Comparison of ENCODE assay signal across 8 cellular contexts in the genomic region with DNA sequence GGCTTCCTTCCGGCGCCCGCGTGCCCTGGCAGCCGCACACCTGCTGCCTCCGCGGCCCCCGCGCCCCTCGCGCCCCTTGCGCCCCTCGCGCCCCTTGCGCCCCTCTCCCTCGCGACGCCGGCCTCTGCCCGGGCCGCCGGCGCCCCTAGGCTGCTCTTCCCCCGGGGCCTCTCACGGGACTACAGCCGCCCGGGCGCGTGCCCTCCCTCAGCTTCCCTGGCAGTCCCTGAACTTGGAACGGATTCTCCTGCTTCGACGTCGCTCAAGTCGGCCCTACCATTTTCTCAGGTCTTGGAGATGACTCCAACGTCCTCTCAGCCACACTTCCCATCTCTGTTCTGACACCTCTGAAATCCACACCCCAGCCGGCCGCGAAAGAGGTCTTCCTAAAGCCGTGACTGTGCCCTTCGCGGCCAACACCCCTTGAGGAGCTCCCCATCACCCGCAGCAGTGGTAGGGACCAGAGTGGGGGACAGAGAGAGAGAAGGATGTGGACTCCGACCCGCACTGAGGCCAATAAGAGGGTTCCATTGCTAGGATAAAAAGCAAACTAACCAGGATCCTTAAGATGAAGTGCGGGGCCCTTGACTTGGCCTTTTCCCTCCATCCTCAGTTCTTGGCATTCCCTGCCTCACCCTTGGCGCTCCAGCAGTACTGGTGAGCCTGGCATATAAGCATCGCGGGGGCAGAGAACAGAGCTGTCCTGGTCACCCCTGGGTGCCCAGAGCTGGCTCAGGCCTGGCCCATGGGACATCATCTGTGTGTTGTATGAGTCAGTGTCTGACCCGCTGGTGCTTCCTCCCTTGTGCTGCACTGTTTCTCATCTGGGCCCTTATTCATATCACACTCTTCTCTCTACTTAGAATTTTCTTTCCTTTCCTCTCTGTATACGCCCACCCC. TPM values are rescaled to one million over a fixed set of nuclear protein-coding genes. Genes with fewer than 3 reads are reported as not detected.
DNase-seq lines count a peak whose midpoint lies in the region; ATAC-seq and TF ChIP-seq lines count a peak whose summit lies in the region.

No MANE protein-coding gene starts in this region.

- peak overlapping the region; percentile 78 to 89 (median 83) for H3K4me3 Mint-ChIP-seq in CD4-positive, alpha-beta memory T cell

- POLR2A ChIA-PET in CD4-positive, alpha-beta memory T cell (lab: Charles Lee; ENCODE audit: partially characterized antibody): interaction anchor here (0.8 to 3.9 kb wide), 6 partner anchors 19 to 560 kb away, joined by 3 to 53 read pairs (median 10); a partner anchor contains a TSS

- CTCF ChIA-PET in CD4-positive, alpha-beta memory T cell (lab: Charles Lee; ENCODE audit: partially characterized antibody): interaction anchor here (0.6 to 2.7 kb wide), 3 partner anchors 11 to 206 kb away, joined by 3 to 20 read pairs (median 4); no protein-coding TSS in a partner anchor

- WGBS in liver: 38% methylated on average over 50 of the region's 50 CpGs
- WGBS in tibial nerve, 2 donors: 25 to 33% methylated on average over 28 to 38 of the region's 50 CpGs

- H3K36me3 Mint-ChIP-seq in CD4-positive, alpha-beta memory T cell: peaks cover 0 to 6% of the 10 kb centered on the region in 2 donors

- H3K27ac Mint-ChIP-seq in CD4-positive, alpha-beta memory T cell: peak overlapping the region in 6 of 7 donors; percentile 5 to 96 (median 84)

- no peak overlapping the region for H3K27ac ChIP-seq in CD4-positive, alpha-beta memory T cell (ENCODE audit: low read depth, low read length)
- H3K27ac ChIP-seq in angular gyrus (ENCODE audit: low read depth, low read length): peak overlapping the region; percentile 77
- H3K27ac ChIP-seq in liver (ENCODE audit: low read depth in 1 of 2, low read length in 2 of 2): no peak overlapping the region
- peak overlapping the region in 3 of 4 donors; percentile 25 to 89 (median 65) for H3K27ac ChIP-seq in tibial nerve

- peaks cover 0 to 1% (median 0%) of the 10 kb centered on the region in 8 donors for H3K9me3 Mint-ChIP-seq in CD4-positive, alpha-beta memory T cell

- no peaks in the 10 kb centered on the region for H3K36me3 ChIP-seq in CD4-positive, alpha-beta memory T cell (ENCODE audit: insufficient read depth, low read length)
- H3K36me3 ChIP-seq in liver (ENCODE audit: control insufficient read depth in 4 of 4, insufficient read depth in 3 of 4, low read depth in 1 of 4, low read length in 3 of 4) (no peaks in the 10 kb centered on the region), tibial nerve (no peaks in the 10 kb centered on the region)

- peaks cover 23 to 48% (median 33%) of the 10 kb centered on the region in 4 donors for H3K4me1 Mint-ChIP-seq in CD4-positive, alpha-beta memory T cell

- no peak overlapping the region for H3K9ac ChIP-seq in liver (ENCODE audit: low read depth in 1 of 2, low read length in 2 of 2)

- TF ChIP-seq CTCF in liver (IDR thresholded peaks at IDR 0.05; ENCODE audit: low read depth, low read length, missing input control) (no peak), tibial nerve (IDR thresholded peaks at IDR 0.05) (no peak)

- no peaks in the 10 kb centered on the region for H3K9me3 ChIP-seq in CD4-positive, alpha-beta memory T cell (ENCODE audit: control insufficient read depth in 1 of 2, low read length in 2 of 2)
- H3K9me3 ChIP-seq in liver (ENCODE audit: control insufficient read depth in 4 of 4, low read length in 3 of 4) (no peaks in the 10 kb centered on the region), tibial nerve (no peaks in the 10 kb centered on the region)

- intact Hi-C loops in CD4-positive, alpha-beta memory T cell (cut with micrococcal nuclease): loop anchor here (1.0 to 10.0 kb wide), 6 partner anchors 19 to 839 kb away; a partner anchor contains a TSS

- ATAC-seq in HG03039 (IDR thresholded peaks at IDR 0.05; ENCODE audit: unreplicated experiment): peak; percentile 4

- no peak for DNase-seq in CD4-positive, alpha-beta memory T cell
- DNase-seq in tibial nerve (ENCODE audit: low spot score in 2 of 2) (no peak), NCI-H1048 (lab: John Stamatoyannopoulos, UW) (no peak), activated gamma-delta T cell (lab: John Stamatoyannopoulos, UW) (no peak)
- DNase-seq in activated CD8-positive, alpha-beta memory T cell treated with anti-CD3 and anti-CD28 coated beads, Interleukin-2, amount 50 U/mL, for 4 hours: no peak

- H3K4me1 ChIP-seq in CD4-positive, alpha-beta memory T cell (ENCODE audit: insufficient read depth, low read length): peaks cover 35% of the 10 kb centered on the region
- H3K4me1 ChIP-seq in liver (ENCODE audit: control insufficient read depth in 4 of 4, insufficient read depth in 4 of 4, low read length in 3 of 4) (peaks cover 0 to 13% (median 5%) of the 10 kb centered on the region in 4 donors), tibial nerve (peaks cover 0 to 30% (median 6%) of the 10 kb centered on the region in 4 donors)

- no peak for TF ChIP-seq EP300 in tibial nerve (IDR thresholded peaks at IDR 0.05)

- TF ChIP-seq POLR2A in tibial nerve (IDR thresholded peaks at IDR 0.05): no peak

- TF ChIP-seq RAD21 in liver (IDR thresholded peaks at IDR 0.05): no peak

- peak overlapping the region in 1 of 2 donors; percentile 62 for H3K4me3 ChIP-seq in CD4-positive, alpha-beta memory T cell (ENCODE audit: low read length in 2 of 2)
- peak overlapping the region; percentile 58 to 77 (median 75) for H3K4me3 ChIP-seq in liver (ENCODE audit: low read depth in 1 of 3, low read length in 3 of 3)
- peak overlapping the region; percentile 62 to 85 (median 68) for H3K4me3 ChIP-seq in tibial nerve

- H3K27me3 Mint-ChIP-seq in CD4-positive, alpha-beta memory T cell: peaks cover 0 to 6% of the 10 kb centered on the region in 2 donors

- H3K27me3 ChIP-seq in CD4-positive, alpha-beta memory T cell (ENCODE audit: insufficient read depth, low read length): no peaks in the 10 kb centered on the region
- H3K27me3 ChIP-seq in liver (ENCODE audit: control insufficient read depth in 4 of 4, insufficient read depth in 4 of 4, low read length in 3 of 4): no peaks in the 10 kb centered on the region
- H3K27me3 ChIP-seq in tibial nerve: no peaks in the 10 kb centered on the region

TF ChIP-seq in liver, 16 proteins besides CTCF, POLR2A, EP300 and RAD21:
- TF ChIP-seq SP1 (IDR thresholded peaks at IDR 0.05): no peak
- no peak for TF ChIP-seq JUND (IDR thresholded peaks at IDR 0.05)
- TF ChIP-seq, protein P1, sequence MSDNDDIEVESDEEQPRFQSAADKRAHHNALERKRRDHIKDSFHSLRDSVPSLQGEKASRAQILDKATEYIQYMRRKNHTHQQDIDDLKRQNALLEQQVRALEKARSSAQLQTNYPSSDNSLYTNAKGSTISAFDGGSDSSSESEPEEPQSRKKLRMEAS (IDR thresholded peaks at IDR 0.05): no peak
- no peak for TF ChIP-seq GABPA (IDR thresholded peaks at IDR 0.05 in 1 of 2, conservative IDR thresholded peaks at IDR 0.05 in 1 of 2)
- TF ChIP-seq NR2F2 (IDR thresholded peaks at IDR 0.05): no peak
TF ChIP-seq in liver: peak in this region for 0.

RNA-seq across cellular contexts. Expression of a gene that starts 38.6 kb away (rescaled TPM):
- 1 to 10 TPM; 5.9 to 6.6 TPM for total RNA-seq in CD4-positive, alpha-beta memory T cell
- under 1 TPM in 1 of 2 donors, not detected in 1; 0.41 TPM for polyA plus RNA-seq in CD4-positive, alpha-beta memory T cell
- total RNA-seq in liver (1 to 10 TPM in 1 of 2 donors, under 1 TPM in 1; 0.89 to 6.7 TPM), tibial nerve (10 to 100 TPM; 28.4 to 59.7 (median 39.1) TPM)
- polyA plus RNA-seq in liver: 1 to 10 TPM; 1.1 to 5.9 TPM

Comparison
In these comparisons a context has a peak if more than half of its experiments do, and no peak if none do; other contexts are left out.
1. H3K27ac ChIP-seq: peak in angular gyrus (single experiment) and tibial nerve (3 of 4); none in CD4-positive, alpha-beta memory T cell (single experiment) and liver (0 of 2).